In the genomic region with DNA sequence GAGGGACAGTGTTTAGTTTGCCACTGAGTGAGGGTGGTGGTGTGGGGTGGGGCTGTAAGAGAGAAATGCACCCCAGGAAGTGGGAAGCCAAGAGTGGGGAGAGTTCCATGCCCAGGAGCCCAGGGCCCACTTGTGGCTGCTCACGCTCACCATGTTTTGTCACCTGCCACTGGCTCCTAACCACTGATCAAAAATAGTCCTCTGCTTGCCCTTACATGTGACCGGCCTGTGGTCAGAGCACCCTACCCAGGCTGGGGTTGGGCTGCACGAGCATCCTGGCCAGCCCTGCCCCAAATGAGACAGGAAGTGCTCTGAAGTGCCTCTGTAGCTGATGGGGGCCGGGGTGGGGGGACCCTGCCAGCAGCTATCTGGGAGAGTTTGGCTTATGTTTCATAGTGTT, we compare ENCODE assay signal across 8 cellular contexts.
DNase-seq lines count a peak whose midpoint lies in the region; ATAC-seq lines count a peak whose summit lies in the region.

No MANE protein-coding gene starts in this region.

- no peaks in the 10 kb centered on the region for H3K36me3 ChIP-seq in BLaER1 treated with 17β-estradiol and CSF1 and Interleukin-3, amounts not matched to agents 10 nM and 100 nM

- H3K27me3 ChIP-seq in BLaER1 treated with 17β-estradiol and CSF1 and Interleukin-3, amounts not matched to agents 10 nM and 100 nM = peaks cover 53 to 87% (median 73%) of the 10 kb centered on the region in 11 experiments

- H3K4me2 ChIP-seq in BLaER1 treated with 17β-estradiol and CSF1 and Interleukin-3, amounts not matched to agents 10 nM and 100 nM = peak overlapping the region; percentile 45 to 99 (median 86)

- peak; percentile 56 for ATAC-seq in HG03432 (IDR thresholded peaks at IDR 0.05; ENCODE audit: unreplicated experiment)

- DNase-seq in GM19238 (ENCODE audit: insufficient read length, low spot score) (peak; percentile 42), NCI-H1694 (lab: John Stamatoyannopoulos, UW) (no peak), NCI-H748 treated with DMSO at 0.1 percent for 48 hours (lab: John Stamatoyannopoulos, UW) (no peak), iPS-NIHi7 (ENCODE audit: extremely low spot score) (no peak), NCI-H1105 treated with DMSO at 0.1 percent for 48 hours (lab: John Stamatoyannopoulos, UW) (no peak)
- peak; percentile 24 for DNase-seq in activated naive CD8-positive, alpha-beta T cell treated with anti-CD3 and anti-CD28 coated beads for 36 hours

- peaks cover 0 to 69% (median 59%) of the 10 kb centered on the region in 11 experiments; a peak in 19 of 22 replicates for H4K20me1 ChIP-seq in BLaER1 treated with 17β-estradiol and CSF1 and Interleukin-3, amounts not matched to agents 10 nM and 100 nM

- no peaks in the 10 kb centered on the region for H3K9me3 Mint-ChIP-seq in activated naive CD8-positive, alpha-beta T cell treated with anti-CD3 and anti-CD28 coated beads for 36 hours

- peaks cover 2% of the 10 kb centered on the region for H3K27me3 Mint-ChIP-seq in activated naive CD8-positive, alpha-beta T cell treated with anti-CD3 and anti-CD28 coated beads for 36 hours

- no peak overlapping the region for H3K9ac ChIP-seq in BLaER1 treated with 17β-estradiol and CSF1 and Interleukin-3, amounts not matched to agents 10 nM and 100 nM

- peaks cover 33% of the 10 kb centered on the region for H3K4me1 Mint-ChIP-seq in activated naive CD8-positive, alpha-beta T cell treated with anti-CD3 and anti-CD28 coated beads for 36 hours

- peak overlapping the region; percentile 64 for H3K27ac Mint-ChIP-seq in activated naive CD8-positive, alpha-beta T cell treated with anti-CD3 and anti-CD28 coated beads for 36 hours

- H3K36me3 Mint-ChIP-seq in activated naive CD8-positive, alpha-beta T cell treated with anti-CD3 and anti-CD28 coated beads for 36 hours = no peaks in the 10 kb centered on the region

- no peak overlapping the region for H3K4me3 ChIP-seq in BLaER1 treated with 17β-estradiol and CSF1 and Interleukin-3, amounts not matched to agents 10 nM and 100 nM

- no peaks in the 10 kb centered on the region for H3K9me3 ChIP-seq in BLaER1 treated with 17β-estradiol and CSF1 and Interleukin-3, amounts not matched to agents 10 nM and 100 nM (replicated peaks in 1 of 11)

- peaks cover 40 to 56% (median 45%) of the 10 kb centered on the region in 10 experiments for H3K4me1 ChIP-seq in BLaER1 treated with 17β-estradiol and CSF1 and Interleukin-3, amounts not matched to agents 10 nM and 100 nM

- H3K4me3 Mint-ChIP-seq in activated naive CD8-positive, alpha-beta T cell treated with anti-CD3 and anti-CD28 coated beads for 36 hours = no peak overlapping the region

- peak overlapping the region in 2 of 11 experiments; percentile 76 to 80; a peak in 2 of 22 replicates for H3K27ac ChIP-seq in BLaER1 treated with 17β-estradiol and CSF1 and Interleukin-3, amounts not matched to agents 10 nM and 100 nM

Comparison
In these comparisons a context has a peak if more than half of its experiments do, and no peak if none do; other contexts are left out.
1. DNase-seq: peak in GM19238 (single experiment) and activated naive CD8-positive, alpha-beta T cell treated with anti-CD3 and anti-CD28 coated beads for 36 hours (single experiment); none in NCI-H1694 (single experiment), NCI-H748 treated with DMSO at 0.1 percent for 48 hours (single experiment), iPS-NIHi7 (single experiment) and NCI-H1105 treated with DMSO at 0.1 percent for 48 hours (single experiment).